Comparison of ENCODE assay signal across 19 cellular contexts in genomic region chr3:112746675-112747276, GRCh38.
DNase-seq lines count a peak whose midpoint lies in the region; ATAC-seq, FAIRE-seq and TF ChIP-seq lines count a peak whose summit lies in the region.
"Had no signal": no experiment of that assay in that cellular context is flagged by ENCODE, and none has a peak within 500 bp of the region (broad histone marks: within the 10 kb centered on the region; RNA-seq: fewer than 3 reads in every experiment).

No MANE protein-coding gene starts in this region.

- H3K79me2 ChIP-seq in osteoblast (ENCODE audit: insufficient read depth, low read length): no peaks in the 10 kb centered on the region

- H4K20me1 ChIP-seq in osteoblast (ENCODE audit: insufficient read depth, low read length): no peaks in the 10 kb centered on the region

- H3K4me3 ChIP-seq in SK-N-MC (peak overlapping the region; percentile 59), osteoblast (ENCODE audit: insufficient read depth, low read length) (no peak overlapping the region)
- H3K4me3 ChIP-seq: sigmoid colon, thoracic aorta had no signal

- DNase-seq in ELR (ENCODE audit: low read depth) (peak; percentile 55), SK-N-MC (ENCODE audit: low read depth, low spot score) (no peak), epithelial cell of prostate (ENCODE audit: low read depth, low spot score) (no peak), osteoblast (ENCODE audit: insufficient read length, low spot score, missing footprints) (no peak), NCI-H2029 (lab: John Stamatoyannopoulos, UW) (no peak), GM12891 (ENCODE audit: insufficient read length, low spot score) (no peak), iPS-NIHi11 (ENCODE audit: low spot score) (no peak)
- DNase-seq: activated CD8-positive, alpha-beta memory T cell treated with anti-CD3 and anti-CD28 coated beads, Interleukin-2, amount 10 ng/mL, durations not matched to agents 7 days and 5 days; activated gamma-delta T cell; hippocampal formation; left colon; NCI-H1048; occipital lobe; sigmoid colon; stimulated activated CD4-positive, alpha-beta T cell treated with anti-CD3 and anti-CD28 coated beads, Interleukin-4, amount 100 ng/mL, for 24 hours had no signal

- no peaks in the 10 kb centered on the region for H3K36me3 ChIP-seq in SK-N-MC (ENCODE audit: insufficient read depth, low read length)
- no peaks in the 10 kb centered on the region for H3K36me3 ChIP-seq in osteoblast (ENCODE audit: insufficient read depth, low read length)
- H3K36me3 ChIP-seq: sigmoid colon, thoracic aorta had no signal

- H3K9ac ChIP-seq in SK-N-MC (ENCODE audit: insufficient read length): peak overlapping the region; percentile 27

- H3K9me3 ChIP-seq in SK-N-MC (ENCODE audit: low read depth, low read length) (no peaks in the 10 kb centered on the region), osteoblast (ENCODE audit: low read depth, low read length) (no peaks in the 10 kb centered on the region)
- H3K9me3 ChIP-seq: sigmoid colon, thoracic aorta had no signal

- peaks cover 21% of the 10 kb centered on the region for H3K4me1 ChIP-seq in osteoblast (ENCODE audit: insufficient read depth, low read length)

- no peaks in the 10 kb centered on the region for H3K27me3 ChIP-seq in osteoblast (ENCODE audit: insufficient read depth, low read length)
- H3K27me3 ChIP-seq: sigmoid colon had no signal

- H3K27ac ChIP-seq in SK-N-MC (peak overlapping the region; percentile 81), epithelial cell of prostate (peak overlapping the region; percentile 5), osteoblast (ENCODE audit: low read depth, low read length) (peak overlapping the region; percentile 56)
- H3K27ac ChIP-seq: thoracic aorta had no signal

- no peak for FAIRE-seq in GM12891 (lab: Jason Lieb, UNC)
- FAIRE-seq: D721Med, GM19239 had no signal

- TF ChIP-seq CTCF in osteoblast (IDR thresholded peaks at IDR 0.05; ENCODE audit: extremely low read depth, low read depth, low read length): no peak

- no peak for TF ChIP-seq POLR2A in GM12891 (IDR thresholded peaks at IDR 0.05; ENCODE audit: low read depth, low read length)

- ATAC-seq in HG03432 (IDR thresholded peaks at IDR 0.05; ENCODE audit: unreplicated experiment): no peak
- ATAC-seq: activated CD8-positive, alpha-beta memory T cell treated with anti-CD3 and anti-CD28 coated beads, Interleukin-2, amount 10 ng/mL, durations not matched to agents 7 days and 5 days; left colon had no signal

- peak overlapping the region; percentile 66 for H2AFZ ChIP-seq in osteoblast (ENCODE audit: low read length)

- H3K4me2 ChIP-seq in osteoblast (ENCODE audit: insufficient read depth, low read length): peak overlapping the region; percentile 9

TF ChIP-seq in GM12891, 5 proteins besides CTCF, POLR2A, EP300 and RAD21:
- TF ChIP-seq POU2F2 (IDR thresholded peaks at IDR 0.05; ENCODE audit: low read depth, low read length): no peak
- no peak for TF ChIP-seq SPI1 (IDR thresholded peaks at IDR 0.05; ENCODE audit: low read depth, low read length)
- no peak for TF ChIP-seq POLR2AphosphoS5 (IDR thresholded peaks at IDR 0.05; ENCODE audit: low read depth, low read length)
- TF ChIP-seq PAX5 (IDR thresholded peaks at IDR 0.05; ENCODE audit: insufficient read depth, low read length, severe bottlenecking): no peak
- TF ChIP-seq TAF1 (IDR thresholded peaks at IDR 0.05; ENCODE audit: low read depth, low read length): no peak

Comparison
In these comparisons a context has a peak if more than half of its experiments do, and no peak if none do; other contexts are left out.
1. H3K27ac ChIP-seq: peak in every context shown above with its lines; median percentile 81 in SK-N-MC; 56 in osteoblast; 5 in epithelial cell of prostate.